In genomic region chr5:93748875-93749397, GRCh38 we compare ENCODE assay signal across 30 cellular contexts. TPM values are rescaled to one million over a fixed set of nuclear protein-coding genes. Genes with fewer than 3 reads are reported as not detected.
DNase-seq lines count a peak whose midpoint lies in the region; ATAC-seq and TF ChIP-seq lines count a peak whose summit lies in the region.
"Had no signal": no experiment of that assay in that cellular context is flagged by ENCODE, and none has a peak within 500 bp of the region (broad histone marks: within the 10 kb centered on the region; RNA-seq: fewer than 3 reads in every experiment).

No MANE protein-coding gene starts in this region.

- no peak overlapping the region for H3K4me2 ChIP-seq in PC-9
- H3K4me2 ChIP-seq: KMS-11 had no signal

- no peaks in the 10 kb centered on the region for H3K79me2 ChIP-seq in PC-9 (ENCODE audit: low read depth)

- H3K36me3 Mint-ChIP-seq in activated CD8-positive, alpha-beta T cell treated with anti-CD3 and anti-CD28 coated beads for 36 hours (ENCODE audit: low read depth) = no peaks in the 10 kb centered on the region
- H3K36me3 Mint-ChIP-seq in activated CD8-positive, alpha-beta T cell treated with anti-CD3 and anti-CD28 coated beads, Interleukin-2, amount 10 ng/mL, durations not matched to agents 7 days and 5 days (ENCODE audit: low read depth) = no peaks in the 10 kb centered on the region

- H3K9me3 Mint-ChIP-seq in activated CD8-positive, alpha-beta T cell treated with anti-CD3 and anti-CD28 coated beads for 36 hours = no peaks in the 10 kb centered on the region
- no peaks in the 10 kb centered on the region for H3K9me3 Mint-ChIP-seq in activated CD8-positive, alpha-beta T cell treated with anti-CD3 and anti-CD28 coated beads, Interleukin-2, amount 10 ng/mL, durations not matched to agents 7 days and 5 days (ENCODE audit: insufficient read depth)
- H3K9me3 Mint-ChIP-seq: CD8-positive, alpha-beta memory T cell; H9; HFFc6; IgD-negative memory B cell had no signal

- H3K27me3 Mint-ChIP-seq in activated CD8-positive, alpha-beta T cell treated with anti-CD3 and anti-CD28 coated beads for 36 hours = no peaks in the 10 kb centered on the region
- no peaks in the 10 kb centered on the region for H3K27me3 Mint-ChIP-seq in activated CD8-positive, alpha-beta T cell treated with anti-CD3 and anti-CD28 coated beads, Interleukin-2, amount 10 ng/mL, durations not matched to agents 7 days and 5 days (ENCODE audit: low read depth)
- H3K27me3 Mint-ChIP-seq: CD8-positive, alpha-beta memory T cell; IgD-negative memory B cell had no signal

- H3K4me1 ChIP-seq in HEK293 (ENCODE audit: control insufficient read depth, insufficient read depth, low read length) (no peaks in the 10 kb centered on the region), PC-9 (replicated peaks; ENCODE audit: insufficient read depth) (no peaks in the 10 kb centered on the region)
- H3K4me1 ChIP-seq: BE2C had no signal

- H3K4me3 ChIP-seq in HEK293 (ENCODE audit: low read depth, low read length) (no peak overlapping the region), PC-9 (no peak overlapping the region)
- H3K4me3 ChIP-seq: GM23248, SJCRH30 had no signal

- H3K36me3 ChIP-seq in HEK293 (ENCODE audit: control insufficient read depth in 2 of 2, insufficient read depth in 1 of 2, low read length in 2 of 2) (no peaks in the 10 kb centered on the region), PC-9 (ENCODE audit: low read depth) (no peaks in the 10 kb centered on the region)
- H3K36me3 ChIP-seq: BE2C, SJCRH30 had no signal

- intact Hi-C loops in activated CD8-positive, alpha-beta T cell treated with anti-CD3 and anti-CD28 coated beads for 36 hours (cut with micrococcal nuclease) = no loop called here
- intact Hi-C loops in PC-9 (cut with micrococcal nuclease; ENCODE audit: unreplicated experiment) = no loop called here

- peaks cover 12% of the 10 kb centered on the region for H3K4me1 Mint-ChIP-seq in activated CD8-positive, alpha-beta T cell treated with anti-CD3 and anti-CD28 coated beads for 36 hours (ENCODE audit: low read depth)
- H3K4me1 Mint-ChIP-seq in activated CD8-positive, alpha-beta T cell treated with anti-CD3 and anti-CD28 coated beads, Interleukin-2, amount 10 ng/mL, durations not matched to agents 7 days and 5 days (ENCODE audit: low read depth) = peaks cover 4% of the 10 kb centered on the region
- H3K4me1 Mint-ChIP-seq: H9 had no signal

- ATAC-seq in activated CD8-positive, alpha-beta T cell treated with anti-CD3 and anti-CD28 coated beads for 36 hours = peak; percentile 37
- ATAC-seq in activated CD8-positive, alpha-beta T cell treated with anti-CD3 and anti-CD28 coated beads, Interleukin-2, amount 10 ng/mL, durations not matched to agents 7 days and 5 days = no peak
- peak; percentile 39 for ATAC-seq in left lobe of liver
- ATAC-seq in HG03139 (IDR thresholded peaks at IDR 0.05; ENCODE audit: unreplicated experiment) = no peak
- ATAC-seq: PC-3, Right ventricle myocardium inferior, SK-N-SH treated with all-trans-retinoic acid at 6 μM for 48 hours had no signal

- no peaks in the 10 kb centered on the region; the same call in 1 of the 2 replicates for H3K9me2 ChIP-seq in PC-9 (ENCODE audit: insufficient read depth)

- H3F3A ChIP-seq in PC-9 (ENCODE audit: insufficient read depth, low read depth) = no peaks in the 10 kb centered on the region

- POLR2A ChIA-PET in activated CD8-positive, alpha-beta T cell treated with anti-CD3 and anti-CD28 coated beads for 36 hours (lab: Charles Lee) = no interaction called here
- POLR2A ChIA-PET in activated CD8-positive, alpha-beta T cell treated with anti-CD3 and anti-CD28 coated beads, Interleukin-2, amount 10 ng/mL, durations not matched to agents 7 days and 5 days (lab: Charles Lee) = no interaction called here
- POLR2A ChIA-PET in HEK293 (lab: Yijun Ruan, JAX) (no interaction called here), PC-9 (lab: Charles Lee; ENCODE audit: unreplicated experiment) (no interaction called here)

- BruUV-seq in PC-9 (replicated peaks; lab: Mats Ljungman, UMichigan) = no TSS peak

- no peak for DNase-seq in activated CD8-positive, alpha-beta T cell treated with anti-CD3 and anti-CD28 coated beads for 36 hours
- DNase-seq in activated CD8-positive, alpha-beta T cell treated with anti-CD3 and anti-CD28 coated beads, Interleukin-2, amount 10 ng/mL, durations not matched to agents 7 days and 5 days = no peak
- DNase-seq in MV-4-11 (lab: John Stamatoyannopoulos, UW) = peak; percentile 15
- no peak for DNase-seq in left lobe of liver (ENCODE audit: low spot score)
- DNase-seq in SKM-1 treated with dmso at 0.1 percent for 144 hours (lab: John Stamatoyannopoulos, UW; ENCODE audit: unreplicated experiment) = no peak
- no peak for DNase-seq in PC-9
- DNase-seq: 8988T; ACHN; BE2C; CD8-positive, alpha-beta memory T cell; DMS 273 treated with DMSO at 0.1 percent for 48 hours; DMS79 treated with DMSO at 0.1 percent for 48 hours; GF-D8; GM23248; H9; HFFc6; NCI-H1092; NCI-H1417 treated with DMSO at 0.1 percent for 48 hours; NCI-H187 treated with DMSO at 0.1 percent for 48 hours; NCI-H524; NCI-H748 treated with DMSO at 0.1 percent for 48 hours; PC-3; SJCRH30 had no signal

- H3K27me3 ChIP-seq in PC-9 (ENCODE audit: insufficient read depth, low read depth) = no peaks in the 10 kb centered on the region
- H3K27me3 ChIP-seq: BE2C, SJCRH30 had no signal

- no peak overlapping the region for H3K4me3 Mint-ChIP-seq in activated CD8-positive, alpha-beta T cell treated with anti-CD3 and anti-CD28 coated beads for 36 hours
- no peak overlapping the region for H3K4me3 Mint-ChIP-seq in activated CD8-positive, alpha-beta T cell treated with anti-CD3 and anti-CD28 coated beads, Interleukin-2, amount 10 ng/mL, durations not matched to agents 7 days and 5 days
- H3K4me3 Mint-ChIP-seq: CD14-positive monocyte; CD8-positive, alpha-beta memory T cell; H9; HFFc6; IgD-negative memory B cell had no signal

- H3K27ac Mint-ChIP-seq in activated CD8-positive, alpha-beta T cell treated with anti-CD3 and anti-CD28 coated beads for 36 hours = no peak overlapping the region
- H3K27ac Mint-ChIP-seq in activated CD8-positive, alpha-beta T cell treated with anti-CD3 and anti-CD28 coated beads, Interleukin-2, amount 10 ng/mL, durations not matched to agents 7 days and 5 days = no peak overlapping the region
- H3K27ac Mint-ChIP-seq: CD14-positive monocyte; CD8-positive, alpha-beta memory T cell; H9; HFFc6; IgD-negative memory B cell had no signal

- H4K20me1 ChIP-seq in PC-9 (ENCODE audit: insufficient read depth) = no peaks in the 10 kb centered on the region

- no peaks in the 10 kb centered on the region; the same call in 1 of the 2 replicates for H3K9me3 ChIP-seq in HEK293 (ENCODE audit: control insufficient read depth, insufficient read depth, low read depth, low read length)
- H3K9me3 ChIP-seq in PC-9 (ENCODE audit: insufficient read depth, low read depth) = no peaks in the 10 kb centered on the region
- H3K9me3 ChIP-seq: BE2C, SJCRH30 had no signal

- no peak for TF ChIP-seq CTCF in activated CD8-positive, alpha-beta T cell treated with anti-CD3 and anti-CD28 coated beads for 36 hours (IDR thresholded peaks at IDR 0.05)
- no peak for TF ChIP-seq CTCF in HEK293 (tag by site-specific recombination; IDR thresholded peaks at IDR 0.05)
- TF ChIP-seq CTCF in PC-9 (conservative IDR thresholded peaks at IDR 0.05) = no peak

- no peak overlapping the region for H2AFZ ChIP-seq in PC-9
- H2AFZ ChIP-seq: GM23248 had no signal

- CTCF ChIA-PET in activated CD8-positive, alpha-beta T cell treated with anti-CD3 and anti-CD28 coated beads for 36 hours (lab: Charles Lee) = no interaction called here
- CTCF ChIA-PET in activated CD8-positive, alpha-beta T cell treated with anti-CD3 and anti-CD28 coated beads, Interleukin-2, amount 10 ng/mL, durations not matched to agents 7 days and 5 days (lab: Charles Lee) = no interaction called here
- CTCF ChIA-PET in HEK293 (lab: Yijun Ruan, JAX) = no interaction called here
- CTCF ChIA-PET in PC-9 (lab: Charles Lee) = no interaction called here

- no peak overlapping the region for H3K27ac ChIP-seq in HEK293 (ENCODE audit: extremely low read depth, low read depth, low read length)
- no peak overlapping the region for H3K27ac ChIP-seq in PC-9
- H3K27ac ChIP-seq: GM23248, KMS-11, SJCRH30 had no signal

TF ChIP-seq in HEK293, 187 proteins besides CTCF, POLR2A, EP300 and RAD21:
- TF ChIP-seq ZNF629 (tag by site-specific recombination; IDR thresholded peaks at IDR 0.05) = no peak
- TF ChIP-seq PRDM1 (tag by site-specific recombination; IDR thresholded peaks at IDR 0.05) = peak; percentile 63; the same call in 1 of the 2 replicates

RNA-seq across cellular contexts. Expression of gene POU5F2, which starts 7.5 kb away (rescaled TPM):
- total RNA-seq in activated CD8-positive, alpha-beta T cell treated with anti-CD3 and anti-CD28 coated beads for 36 hours = under 1 TPM; 0.45 to 0.51 TPM
- 1 to 10 TPM; 1.1 TPM for total RNA-seq in activated CD8-positive, alpha-beta T cell treated with anti-CD3 and anti-CD28 coated beads, Interleukin-2, amount 10 ng/mL, durations not matched to agents 7 days and 5 days
- total RNA-seq in left lobe of liver (0.38 TPM), PC-9 (2021) (0.95 and 1.1 TPM in 2 replicates)

Comparison
In these comparisons a context has a peak if more than half of its experiments do, and no peak if none do; other contexts are left out.
1. ATAC-seq: peak in activated CD8-positive, alpha-beta T cell treated with anti-CD3 and anti-CD28 coated beads for 36 hours (single experiment) and left lobe of liver (single experiment); none in activated CD8-positive, alpha-beta T cell treated with anti-CD3 and anti-CD28 coated beads, Interleukin-2, amount 10 ng/mL, durations not matched to agents 7 days and 5 days (single experiment) and HG03139 (single experiment).